8 cellular contexts compared by ENCODE assay signal in the genomic region with DNA sequence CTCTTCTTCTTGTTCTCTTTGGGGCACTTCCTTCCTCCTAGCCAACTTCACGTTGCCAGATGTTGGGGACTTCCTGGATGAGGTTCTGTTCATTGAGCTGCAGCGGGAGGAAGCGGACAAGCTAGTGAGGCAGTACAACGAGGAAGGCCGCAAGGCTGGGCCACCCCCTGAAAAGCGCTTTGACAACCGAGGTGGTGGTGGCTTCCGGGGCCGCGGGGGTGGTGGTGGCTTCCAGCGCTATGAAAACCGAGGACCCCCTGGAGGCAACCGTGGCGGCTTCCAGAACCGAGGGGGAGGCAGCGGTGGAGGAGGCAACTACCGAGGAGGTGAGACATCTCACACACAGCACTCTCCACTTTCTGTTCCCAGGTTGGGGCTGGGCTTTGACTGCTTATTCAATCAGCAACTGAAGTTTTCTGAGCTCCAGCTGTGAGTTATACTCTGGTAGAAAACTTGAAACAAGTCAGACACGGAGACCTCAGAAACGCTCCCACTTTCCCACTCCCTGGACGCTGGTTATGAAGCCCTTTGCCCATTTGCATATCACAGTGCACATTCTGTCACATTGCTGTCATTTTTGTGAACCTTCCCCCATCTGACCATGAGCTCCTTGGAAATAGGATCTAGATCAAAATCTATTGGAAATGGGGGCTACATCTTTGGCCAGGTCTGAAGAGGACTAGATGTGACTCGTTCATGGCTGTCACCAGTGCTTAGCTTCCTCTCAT. TPM values are rescaled to one million over a fixed set of nuclear protein-coding genes. Genes with fewer than 3 reads are reported as not detected.
DNase-seq lines count a peak whose midpoint lies in the region; ATAC-seq and TF ChIP-seq lines count a peak whose summit lies in the region.
"Had no signal": no experiment of that assay in that cellular context is flagged by ENCODE, and none has a peak within 500 bp of the region (broad histone marks: within the 10 kb centered on the region; RNA-seq: fewer than 3 reads in every experiment).

No MANE protein-coding gene starts in this region.

- peaks cover 99% of the 10 kb centered on the region for H3K4me1 Mint-ChIP-seq in activated T-cell treated with anti-CD3 and anti-CD28 coated beads, Interleukin-2, amount 50 U/mL, for 24 hours (ENCODE audit: low read depth)
- H3K4me1 Mint-ChIP-seq in naive thymus-derived CD8-positive, alpha-beta T cell = peaks cover 48 to 100% (median 98%) of the 10 kb centered on the region in 4 donors

- H3K9me2 ChIP-seq in hepatocyte (replicated peaks; ENCODE audit: insufficient read depth) = no peaks in the 10 kb centered on the region

- no peaks in the 10 kb centered on the region for H3K27me3 Mint-ChIP-seq in activated T-cell treated with anti-CD3 and anti-CD28 coated beads, Interleukin-2, amount 50 U/mL, for 24 hours
- H3K27me3 Mint-ChIP-seq in naive thymus-derived CD8-positive, alpha-beta T cell = no peaks in the 10 kb centered on the region

- no peaks in the 10 kb centered on the region for H4K20me1 ChIP-seq in hepatocyte (ENCODE audit: insufficient read depth, poor library complexity, severe bottlenecking)

- H3K4me1 ChIP-seq in thymus (ENCODE audit: control insufficient read depth, insufficient read depth, low read length) (peaks cover 26% of the 10 kb centered on the region), hepatocyte (ENCODE audit: insufficient read depth) (peaks cover 4% of the 10 kb centered on the region)

- no peak for TF ChIP-seq CTCF in hepatocyte (IDR thresholded peaks at IDR 0.05; ENCODE audit: poor library complexity)

- H3K27me3 ChIP-seq in thymus (ENCODE audit: control insufficient read depth, insufficient read depth) (no peaks in the 10 kb centered on the region), hepatocyte (no peaks in the 10 kb centered on the region)
- H3K27me3 ChIP-seq: SJSA1 had no signal

- ATAC-seq in HG03432 (IDR thresholded peaks at IDR 0.05; ENCODE audit: unreplicated experiment) = peak; percentile 47
- peak; percentile 43 to 65 for ATAC-seq in naive thymus-derived CD8-positive, alpha-beta T cell

- H3K4me3 Mint-ChIP-seq in activated T-cell treated with anti-CD3 and anti-CD28 coated beads, Interleukin-2, amount 50 U/mL, for 24 hours = peak overlapping the region; percentile 60
- H3K4me3 Mint-ChIP-seq in naive thymus-derived CD8-positive, alpha-beta T cell = peak overlapping the region; percentile 63 to 93 (median 81)

- H3K36me3 Mint-ChIP-seq in activated T-cell treated with anti-CD3 and anti-CD28 coated beads, Interleukin-2, amount 50 U/mL, for 24 hours (ENCODE audit: low read depth) = peaks cover 99% of the 10 kb centered on the region
- peaks cover 0 to 88% (median 28%) of the 10 kb centered on the region in 3 donors for H3K36me3 Mint-ChIP-seq in naive thymus-derived CD8-positive, alpha-beta T cell

- WGBS in thymus = 68% methylated on average over 21 of the region's 21 CpGs
- 94% methylated on average over 21 of the region's 21 CpGs for WGBS in hepatocyte (ENCODE audit: low lambda C conversion rate, missing lambda C conversion rate)

- H3K27ac Mint-ChIP-seq in activated T-cell treated with anti-CD3 and anti-CD28 coated beads, Interleukin-2, amount 50 U/mL, for 24 hours = peak overlapping the region; percentile 95
- peak overlapping the region; percentile 93 to 99 (median 96) for H3K27ac Mint-ChIP-seq in naive thymus-derived CD8-positive, alpha-beta T cell

- H3K9me3 ChIP-seq in thymus (ENCODE audit: control insufficient read depth) = no peaks in the 10 kb centered on the region
- H3K9me3 ChIP-seq in hepatocyte (ENCODE audit: low read depth) = no peaks in the 10 kb centered on the region
- H3K9me3 ChIP-seq: SJSA1 had no signal

- no peaks in the 10 kb centered on the region for H3K9me3 Mint-ChIP-seq in activated T-cell treated with anti-CD3 and anti-CD28 coated beads, Interleukin-2, amount 50 U/mL, for 24 hours
- no peaks in the 10 kb centered on the region for H3K9me3 Mint-ChIP-seq in naive thymus-derived CD8-positive, alpha-beta T cell

- no peak overlapping the region for H3K4me2 ChIP-seq in hepatocyte

- peak; percentile 83 for DNase-seq in activated T-cell treated with anti-CD3 and anti-CD28 coated beads, Interleukin-2, amount 50 U/mL, for 24 hours
- peak; percentile 47 to 80 (median 69) for DNase-seq in naive thymus-derived CD8-positive, alpha-beta T cell
- DNase-seq in NCI-H2107 (lab: John Stamatoyannopoulos, UW) (no peak), iPS-NIHi11 (ENCODE audit: low spot score) (no peak), hepatocyte (ENCODE audit: low spot score) (no peak)

- H3K79me2 ChIP-seq in hepatocyte = peaks cover 7% of the 10 kb centered on the region

- POLR2A ChIA-PET in naive thymus-derived CD8-positive, alpha-beta T cell (lab: Charles Lee) = interaction anchor here (0.5 to 11.3 kb wide), 10 partner anchors 10 to 854 kb away, joined by 3 to 300 read pairs (median 4); a partner anchor contains a TSS

- H3K4me3 ChIP-seq in thymus (ENCODE audit: low read length) = no peak overlapping the region
- H3K4me3 ChIP-seq in hepatocyte = no peak overlapping the region
- H3K4me3 ChIP-seq: SJSA1 had no signal

- no peak overlapping the region for H2AFZ ChIP-seq in hepatocyte

- peak overlapping the region; percentile 57 for H3K27ac ChIP-seq in thymus (ENCODE audit: low read depth)
- H3K27ac ChIP-seq in hepatocyte = no peak overlapping the region
- H3K27ac ChIP-seq: SJSA1 had no signal

- H3K36me3 ChIP-seq in thymus (ENCODE audit: control insufficient read depth, insufficient read depth) (peaks cover 84% of the 10 kb centered on the region), hepatocyte (replicated peaks; ENCODE audit: insufficient read depth, low read depth) (no peaks in the 10 kb centered on the region)

RNA-seq across cellular contexts. Expression of a gene that starts 7.2 kb away (rescaled TPM):
- 10 to 100 TPM; 46.6 to 49.1 TPM for total RNA-seq in naive thymus-derived CD8-positive, alpha-beta T cell
- polyA plus RNA-seq in naive thymus-derived CD8-positive, alpha-beta T cell = 10 to 100 TPM; 15.6 to 25.0 (median 24.6) TPM
- polyA plus RNA-seq in thymus (15.4 TPM), hepatocyte (24.4 and 32.7 TPM in 2 replicates)
- total RNA-seq in hepatocyte = 11.4 and 15.1 TPM in 2 replicates

RNA-seq across cellular contexts. Expression of a gene that starts 38.6 kb away (rescaled TPM):
- 100 to 1,000 TPM; 262 to 280 TPM for total RNA-seq in naive thymus-derived CD8-positive, alpha-beta T cell
- polyA plus RNA-seq in naive thymus-derived CD8-positive, alpha-beta T cell = 10 to 100 TPM; 40.7 to 67.6 (median 46.1) TPM
- polyA plus RNA-seq in thymus (98.7 TPM), hepatocyte (111 and 115 TPM in 2 replicates)
- 92.8 and 98.5 TPM in 2 replicates for total RNA-seq in hepatocyte

RNA-seq across cellular contexts. Expression of a gene that starts 50.9 kb away (rescaled TPM):
- total RNA-seq in naive thymus-derived CD8-positive, alpha-beta T cell = 10 to 100 TPM; 83.6 to 85.6 TPM
- 10 to 100 TPM; 30.5 to 45.4 (median 34.5) TPM for polyA plus RNA-seq in naive thymus-derived CD8-positive, alpha-beta T cell
- polyA plus RNA-seq in thymus (24.8 TPM), hepatocyte (122 and 152 TPM in 2 replicates)
- 15.7 and 17.1 TPM in 2 replicates for total RNA-seq in hepatocyte

Comparison
In these comparisons a context has a peak if more than half of its experiments do, and no peak if none do; other contexts are left out.
1. DNase-seq: peak in activated T-cell treated with anti-CD3 and anti-CD28 coated beads, Interleukin-2, amount 50 U/mL, for 24 hours (single experiment) and naive thymus-derived CD8-positive, alpha-beta T cell (10 of 10); none in NCI-H2107 (single experiment), iPS-NIHi11 (single experiment) and hepatocyte (single experiment).